1 cellular context compared by ENCODE assay signal in genomic region chr19:8320564-8321066, GRCh38.
TF ChIP-seq lines count a peak whose summit lies in the region.

No MANE protein-coding gene starts in this region.

TF ChIP-seq in H1, 55 proteins besides CTCF, POLR2A, EP300 and RAD21:
- no peak for TF ChIP-seq JUND (IDR thresholded peaks at IDR 0.05; ENCODE audit: low read length)
- no peak for TF ChIP-seq SIRT6 (IDR thresholded peaks at IDR 0.05; ENCODE audit: low read length)
- TF ChIP-seq NRF1 (IDR thresholded peaks at IDR 0.05; ENCODE audit: low read depth, low read length) = no peak
- TF ChIP-seq HDAC6 (IDR thresholded peaks at IDR 0.05; ENCODE audit: low read depth, low read length) = no peak
- TF ChIP-seq POU5F1 (IDR thresholded peaks at IDR 0.05; ENCODE audit: low read depth, low read length) = no peak
- TF ChIP-seq GTF2F1 (IDR thresholded peaks at IDR 0.05; ENCODE audit: borderline replicate concordance, low read depth, low read length) = no peak
- TF ChIP-seq BACH1 (IDR thresholded peaks at IDR 0.05; ENCODE audit: low read length) = no peak
- no peak for TF ChIP-seq RNF2 (IDR thresholded peaks at IDR 0.05; ENCODE audit: borderline replicate concordance, low read depth, low read length, missing control alignments, poor library complexity, severe bottlenecking)
- TF ChIP-seq POLR2AphosphoS5 (IDR thresholded peaks at IDR 0.05; ENCODE audit: low read depth, low read length) = no peak; the same call in 1 of the 2 replicates
- no peak for TF ChIP-seq RFX5 (IDR thresholded peaks at IDR 0.05; ENCODE audit: borderline replicate concordance, low read depth, low read length)
- TF ChIP-seq NANOG (IDR thresholded peaks at IDR 0.05; ENCODE audit: insufficient read depth, low read depth, low read length, poor library complexity, severe bottlenecking) = no peak
- TF ChIP-seq SP2 (IDR thresholded peaks at IDR 0.05; ENCODE audit: low read length) = no peak
- TF ChIP-seq ASH2L (IDR thresholded peaks at IDR 0.05; ENCODE audit: low read length) = no peak
- no peak for TF ChIP-seq GABPA (IDR thresholded peaks at IDR 0.05; ENCODE audit: borderline replicate concordance, insufficient read depth, low read length)
- no peak for TF ChIP-seq ZNF274 (IDR thresholded peaks at IDR 0.05; ENCODE audit: borderline replicate concordance, extremely low read depth, low read length)
- no peak for TF ChIP-seq BCL11A (IDR thresholded peaks at IDR 0.05; ENCODE audit: low read depth in 2 of 2, low read length in 2 of 2)
- TF ChIP-seq MAFK (IDR thresholded peaks at IDR 0.05; ENCODE audit: low read depth, low read length) = no peak
- no peak for TF ChIP-seq CREB1 (IDR thresholded peaks at IDR 0.05)
